ENCODE assay signal across 1 cellular context in the genomic region with DNA sequence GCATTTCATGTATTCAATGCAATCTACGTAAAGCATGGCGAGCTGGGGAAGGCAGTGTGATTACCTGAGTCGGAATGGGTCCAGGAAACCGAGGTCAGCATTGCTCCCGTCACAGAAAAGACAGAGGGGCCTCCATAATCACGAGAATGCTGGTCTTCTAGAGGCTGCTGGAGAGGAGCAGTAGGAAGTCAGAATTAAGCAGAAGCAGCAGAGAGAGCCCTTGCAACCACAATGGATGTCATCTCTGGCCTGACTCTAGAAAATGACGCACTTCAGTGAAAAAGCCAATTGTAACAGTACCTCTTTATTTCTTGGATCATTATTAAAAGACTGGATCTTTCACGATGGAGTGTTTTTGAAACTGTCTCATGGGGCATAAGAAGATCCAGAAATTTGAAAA.
TF ChIP-seq lines count a peak whose summit lies in the region.

No MANE protein-coding gene starts in this region.

TF ChIP-seq in GM23338, 12 proteins besides CTCF, POLR2A, EP300 and RAD21 (continued from another document):
- TF ChIP-seq, protein P1, sequence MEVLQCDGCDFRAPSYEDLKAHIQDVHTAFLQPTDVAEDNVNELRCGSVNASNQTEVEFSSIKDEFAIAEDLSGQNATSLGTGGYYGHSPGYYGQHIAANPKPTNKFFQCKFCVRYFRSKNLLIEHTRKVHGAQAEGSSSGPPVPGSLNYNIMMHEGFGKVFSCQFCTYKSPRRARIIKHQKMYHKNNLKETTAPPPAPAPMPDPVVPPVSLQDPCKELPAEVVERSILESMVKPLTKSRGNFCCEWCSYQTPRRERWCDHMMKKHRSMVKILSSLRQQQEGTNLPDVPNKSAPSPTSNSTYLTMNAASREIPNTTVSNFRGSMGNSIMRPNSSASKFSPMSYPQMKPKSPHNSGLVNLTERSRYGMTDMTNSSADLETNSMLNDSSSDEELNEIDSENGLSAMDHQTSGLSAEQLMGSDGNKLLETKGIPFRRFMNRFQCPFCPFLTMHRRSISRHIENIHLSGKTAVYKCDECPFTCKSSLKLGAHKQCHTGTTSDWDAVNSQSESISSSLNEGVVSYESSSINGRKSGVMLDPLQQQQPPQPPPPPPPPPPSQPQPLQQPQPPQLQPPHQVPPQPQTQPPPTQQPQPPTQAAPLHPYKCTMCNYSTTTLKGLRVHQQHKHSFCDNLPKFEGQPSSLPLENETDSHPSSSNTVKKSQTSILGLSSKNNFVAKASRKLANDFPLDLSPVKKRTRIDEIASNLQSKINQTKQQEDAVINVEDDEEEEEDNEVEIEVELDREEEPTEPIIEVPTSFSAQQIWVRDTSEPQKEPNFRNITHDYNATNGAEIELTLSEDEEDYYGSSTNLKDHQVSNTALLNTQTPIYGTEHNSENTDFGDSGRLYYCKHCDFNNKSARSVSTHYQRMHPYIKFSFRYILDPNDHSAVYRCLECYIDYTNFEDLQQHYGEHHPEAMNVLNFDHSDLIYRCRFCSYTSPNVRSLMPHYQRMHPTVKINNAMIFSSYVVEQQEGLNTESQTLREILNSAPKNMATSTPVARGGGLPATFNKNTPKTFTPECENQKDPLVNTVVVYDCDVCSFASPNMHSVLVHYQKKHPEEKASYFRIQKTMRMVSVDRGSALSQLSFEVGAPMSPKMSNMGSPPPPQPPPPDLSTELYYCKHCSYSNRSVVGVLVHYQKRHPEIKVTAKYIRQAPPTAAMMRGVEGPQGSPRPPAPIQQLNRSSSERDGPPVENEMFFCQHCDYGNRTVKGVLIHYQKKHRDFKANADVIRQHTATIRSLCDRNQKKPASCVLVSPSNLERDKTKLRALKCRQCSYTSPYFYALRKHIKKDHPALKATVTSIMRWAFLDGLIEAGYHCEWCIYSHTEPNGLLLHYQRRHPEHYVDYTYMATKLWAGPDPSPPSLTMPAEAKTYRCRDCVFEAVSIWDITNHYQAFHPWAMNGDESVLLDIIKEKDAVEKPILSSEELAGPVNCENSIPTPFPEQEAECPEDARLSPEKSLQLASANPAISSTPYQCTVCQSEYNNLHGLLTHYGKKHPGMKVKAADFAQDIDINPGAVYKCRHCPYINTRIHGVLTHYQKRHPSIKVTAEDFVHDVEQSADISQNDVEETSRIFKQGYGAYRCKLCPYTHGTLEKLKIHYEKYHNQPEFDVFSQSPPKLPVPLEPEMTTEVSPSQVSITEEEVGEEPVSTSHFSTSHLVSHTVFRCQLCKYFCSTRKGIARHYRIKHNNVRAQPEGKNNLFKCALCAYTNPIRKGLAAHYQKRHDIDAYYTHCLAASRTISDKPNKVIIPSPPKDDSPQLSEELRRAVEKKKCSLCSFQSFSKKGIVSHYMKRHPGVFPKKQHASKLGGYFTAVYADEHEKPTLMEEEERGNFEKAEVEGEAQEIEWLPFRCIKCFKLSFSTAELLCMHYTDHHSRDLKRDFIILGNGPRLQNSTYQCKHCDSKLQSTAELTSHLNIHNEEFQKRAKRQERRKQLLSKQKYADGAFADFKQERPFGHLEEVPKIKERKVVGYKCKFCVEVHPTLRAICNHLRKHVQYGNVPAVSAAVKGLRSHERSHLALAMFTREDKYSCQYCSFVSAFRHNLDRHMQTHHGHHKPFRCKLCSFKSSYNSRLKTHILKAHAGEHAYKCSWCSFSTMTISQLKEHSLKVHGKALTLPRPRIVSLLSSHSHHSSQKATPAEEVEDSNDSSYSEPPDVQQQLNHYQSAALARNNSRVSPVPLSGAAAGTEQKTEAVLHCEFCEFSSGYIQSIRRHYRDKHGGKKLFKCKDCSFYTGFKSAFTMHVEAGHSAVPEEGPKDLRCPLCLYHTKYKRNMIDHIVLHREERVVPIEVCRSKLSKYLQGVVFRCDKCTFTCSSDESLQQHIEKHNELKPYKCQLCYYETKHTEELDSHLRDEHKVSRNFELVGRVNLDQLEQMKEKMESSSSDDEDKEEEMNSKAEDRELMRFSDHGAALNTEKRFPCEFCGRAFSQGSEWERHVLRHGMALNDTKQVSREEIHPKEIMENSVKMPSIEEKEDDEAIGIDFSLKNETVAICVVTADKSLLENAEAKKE (CRISPR knock-in tag; IDR thresholded peaks at IDR 0.05): no peak
- TF ChIP-seq ZNF114 (CRISPR knock-in tag; IDR thresholded peaks at IDR 0.05): no peak
- no peak for TF ChIP-seq ZNF331 (CRISPR knock-in tag; IDR thresholded peaks at IDR 0.05; ENCODE audit: low read depth)
- no peak for TF ChIP-seq NANOG (IDR thresholded peaks at IDR 0.05; ENCODE audit: borderline replicate concordance)
- TF ChIP-seq EZH2phosphoT487 (IDR thresholded peaks at IDR 0.05; ENCODE audit: unreplicated experiment): no peak
- TF ChIP-seq, protein P2, sequence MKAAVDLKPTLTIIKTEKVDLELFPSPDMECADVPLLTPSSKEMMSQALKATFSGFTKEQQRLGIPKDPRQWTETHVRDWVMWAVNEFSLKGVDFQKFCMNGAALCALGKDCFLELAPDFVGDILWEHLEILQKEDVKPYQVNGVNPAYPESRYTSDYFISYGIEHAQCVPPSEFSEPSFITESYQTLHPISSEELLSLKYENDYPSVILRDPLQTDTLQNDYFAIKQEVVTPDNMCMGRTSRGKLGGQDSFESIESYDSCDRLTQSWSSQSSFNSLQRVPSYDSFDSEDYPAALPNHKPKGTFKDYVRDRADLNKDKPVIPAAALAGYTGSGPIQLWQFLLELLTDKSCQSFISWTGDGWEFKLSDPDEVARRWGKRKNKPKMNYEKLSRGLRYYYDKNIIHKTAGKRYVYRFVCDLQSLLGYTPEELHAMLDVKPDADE (IDR thresholded peaks at IDR 0.05): no peak
- TF ChIP-seq, protein P3, sequence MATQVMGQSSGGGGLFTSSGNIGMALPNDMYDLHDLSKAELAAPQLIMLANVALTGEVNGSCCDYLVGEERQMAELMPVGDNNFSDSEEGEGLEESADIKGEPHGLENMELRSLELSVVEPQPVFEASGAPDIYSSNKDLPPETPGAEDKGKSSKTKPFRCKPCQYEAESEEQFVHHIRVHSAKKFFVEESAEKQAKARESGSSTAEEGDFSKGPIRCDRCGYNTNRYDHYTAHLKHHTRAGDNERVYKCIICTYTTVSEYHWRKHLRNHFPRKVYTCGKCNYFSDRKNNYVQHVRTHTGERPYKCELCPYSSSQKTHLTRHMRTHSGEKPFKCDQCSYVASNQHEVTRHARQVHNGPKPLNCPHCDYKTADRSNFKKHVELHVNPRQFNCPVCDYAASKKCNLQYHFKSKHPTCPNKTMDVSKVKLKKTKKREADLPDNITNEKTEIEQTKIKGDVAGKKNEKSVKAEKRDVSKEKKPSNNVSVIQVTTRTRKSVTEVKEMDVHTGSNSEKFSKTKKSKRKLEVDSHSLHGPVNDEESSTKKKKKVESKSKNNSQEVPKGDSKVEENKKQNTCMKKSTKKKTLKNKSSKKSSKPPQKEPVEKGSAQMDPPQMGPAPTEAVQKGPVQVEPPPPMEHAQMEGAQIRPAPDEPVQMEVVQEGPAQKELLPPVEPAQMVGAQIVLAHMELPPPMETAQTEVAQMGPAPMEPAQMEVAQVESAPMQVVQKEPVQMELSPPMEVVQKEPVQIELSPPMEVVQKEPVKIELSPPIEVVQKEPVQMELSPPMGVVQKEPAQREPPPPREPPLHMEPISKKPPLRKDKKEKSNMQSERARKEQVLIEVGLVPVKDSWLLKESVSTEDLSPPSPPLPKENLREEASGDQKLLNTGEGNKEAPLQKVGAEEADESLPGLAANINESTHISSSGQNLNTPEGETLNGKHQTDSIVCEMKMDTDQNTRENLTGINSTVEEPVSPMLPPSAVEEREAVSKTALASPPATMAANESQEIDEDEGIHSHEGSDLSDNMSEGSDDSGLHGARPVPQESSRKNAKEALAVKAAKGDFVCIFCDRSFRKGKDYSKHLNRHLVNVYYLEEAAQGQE (IDR thresholded peaks at IDR 0.05; ENCODE audit: unreplicated experiment): no peak
- TF ChIP-seq JUNB (IDR thresholded peaks at IDR 0.05; ENCODE audit: unreplicated experiment): no peak
- no peak for TF ChIP-seq STAT1 (IDR thresholded peaks at IDR 0.05; ENCODE audit: unreplicated experiment)
